9 cellular contexts compared by ENCODE assay signal in genomic region chr11:35139883-35140282, GRCh38. TPM values are rescaled to one million over a fixed set of nuclear protein-coding genes. Genes with fewer than 3 reads are reported as not detected.
DNase-seq lines count a peak whose midpoint lies in the region; ATAC-seq and TF ChIP-seq lines count a peak whose summit lies in the region.
"Had no signal": no experiment of that assay in that cellular context is flagged by ENCODE, and none has a peak within 500 bp of the region (broad histone marks: within the 10 kb centered on the region; RNA-seq: fewer than 3 reads in every experiment).

No MANE protein-coding gene starts in this region.

- TF ChIP-seq CTCF in PC-9 (conservative IDR thresholded peaks at IDR 0.05) (no peak), ovary (IDR thresholded peaks at IDR 0.05) (no peak)

- DNase-seq in EL: peak; percentile 44
- DNase-seq in PC-9: no peak
- DNase-seq in erythroblast (lab: John Stamatoyannopoulos, UW): peak; percentile 27 to 63
- no peak for DNase-seq in ovary
- DNase-seq in NCI-H2081 (lab: John Stamatoyannopoulos, UW): no peak
- DNase-seq in amygdala (lab: John Stamatoyannopoulos, UW): no peak
- no peak for DNase-seq in C1 segment of cervical spinal cord (lab: John Stamatoyannopoulos, UW)

- no peak for TF ChIP-seq EP300 in ovary (IDR thresholded peaks at IDR 0.05)

- BruUV-seq in PC-9 (replicated peaks; lab: Mats Ljungman, UMichigan): no TSS peak

- peak overlapping the region; percentile 91 for H3K27ac ChIP-seq in PC-9
- no peak overlapping the region for H3K27ac ChIP-seq in ovary
- H3K27ac ChIP-seq: SK-N-MC had no signal

- H3K27me3 ChIP-seq in PC-9 (ENCODE audit: insufficient read depth, low read depth): no peaks in the 10 kb centered on the region
- H3K27me3 ChIP-seq in ovary: no peaks in the 10 kb centered on the region

- 37 to 47% (median 39%) methylated on average over 4 of the region's 4 CpGs for WGBS in ovary, 3 donors

- H3K9me3 ChIP-seq in PC-9 (ENCODE audit: insufficient read depth, low read depth) (no peaks in the 10 kb centered on the region), ovary (no peaks in the 10 kb centered on the region)

- H3K4me2 ChIP-seq in PC-9: peak overlapping the region; percentile 97

- H2AFZ ChIP-seq in PC-9: no peak overlapping the region

- H3K36me3 ChIP-seq in PC-9 (ENCODE audit: low read depth) (peaks cover 25% of the 10 kb centered on the region), ovary (no peaks in the 10 kb centered on the region)

- H3K9me2 ChIP-seq in PC-9 (ENCODE audit: insufficient read depth): no peaks in the 10 kb centered on the region

- TF ChIP-seq POLR2A in erythroblast (IDR thresholded peaks at IDR 0.05; ENCODE audit: low read length) (no peak), ovary (IDR thresholded peaks at IDR 0.05) (no peak)

- POLR2A ChIA-PET in PC-9 (lab: Charles Lee; ENCODE audit: unreplicated experiment): interaction anchor here (0.6 to 1.6 kb wide), 6 partner anchors 23 to 131 kb away, joined by 3 to 24 read pairs (median 4); no protein-coding TSS in a partner anchor

- CTCF ChIA-PET in PC-9 (lab: Charles Lee): no interaction called here

- H3K4me1 ChIP-seq in PC-9 (replicated peaks; ENCODE audit: insufficient read depth) (peaks cover 69% of the 10 kb centered on the region), ovary (ENCODE audit: insufficient read depth) (peaks cover 4% of the 10 kb centered on the region)

- ATAC-seq in GM18520 (IDR thresholded peaks at IDR 0.05; ENCODE audit: unreplicated experiment): no peak

- H4K20me1 ChIP-seq in PC-9 (ENCODE audit: insufficient read depth): peaks cover 18% of the 10 kb centered on the region

- H3K79me2 ChIP-seq in PC-9 (ENCODE audit: low read depth): peaks cover 78% of the 10 kb centered on the region

- H3K4me3 ChIP-seq in PC-9: peak overlapping the region; percentile 70
- H3K4me3 ChIP-seq in ovary: peak overlapping the region; percentile 88
- H3K4me3 ChIP-seq: SK-N-MC had no signal

- peaks cover 51% of the 10 kb centered on the region for H3F3A ChIP-seq in PC-9 (ENCODE audit: insufficient read depth, low read depth)

- intact Hi-C loops in PC-9 (cut with micrococcal nuclease; ENCODE audit: unreplicated experiment) (loop anchor here (1.0 to 10.0 kb wide), 8 partner anchors 29 to 1093 kb away; no protein-coding TSS in a partner anchor), ovary (cut with DNase I) (no loop called here)

RNA-seq across cellular contexts. Expression of gene CD44, which starts 0.9 kb away (rescaled TPM):
- total RNA-seq in PC-9 (2021) (775 and 872 TPM in 2 replicates), ovary (10 to 100 TPM; 16.5 to 62.1 (median 26.0) TPM)
- 100 to 1,000 TPM in 1 of 2 donors, 1 to 10 TPM in 1; 8.3 to 330 TPM for polyA plus RNA-seq in ovary

Comparison
In these comparisons a context has a peak if more than half of its experiments do, and no peak if none do; other contexts are left out.
1. DNase-seq: peak in EL (single experiment) and erythroblast (2 of 2); none in PC-9 (0 of 2), ovary (0 of 5), NCI-H2081 (0 of 2), amygdala (0 of 56) and C1 segment of cervical spinal cord (0 of 14).
2. RNA of gene CD44, which starts 0.9 kb away (total RNA-seq): 775 to 872 TPM in PC-9; 16.5 to 62.1 TPM in ovary; every median in the first group is over 10 times any median in the second.